In genomic region chr10:76036410-76036940, GRCh38 we compare ENCODE assay signal across 8 cellular contexts.
DNase-seq lines count a peak whose midpoint lies in the region; ATAC-seq, FAIRE-seq and TF ChIP-seq lines count a peak whose summit lies in the region.

No MANE protein-coding gene starts in this region.

- H3K27ac Mint-ChIP-seq in T-helper 17 cell = no peak overlapping the region

- H3K27ac ChIP-seq in DOHH2 (ENCODE audit: low read depth, low read length) (no peak overlapping the region), kidney (ENCODE audit: low read depth in 2 of 2, low read length in 2 of 2) (peak overlapping the region; percentile 61 to 74)

- no peaks in the 10 kb centered on the region for H4K20me1 ChIP-seq in DOHH2 (ENCODE audit: control insufficient read depth, insufficient read depth, low read depth, low read length)

- H3K27me3 ChIP-seq in DOHH2 (ENCODE audit: control insufficient read depth, low read length) = no peaks in the 10 kb centered on the region

- peaks cover 24% of the 10 kb centered on the region for H3K27me3 Mint-ChIP-seq in T-helper 17 cell

- no peaks in the 10 kb centered on the region for H3K79me2 ChIP-seq in DOHH2 (ENCODE audit: control insufficient read depth, low read length)

- H3K9me3 ChIP-seq in DOHH2 (ENCODE audit: control insufficient read depth, insufficient read depth, low read length) = no peaks in the 10 kb centered on the region
- no peaks in the 10 kb centered on the region for H3K9me3 ChIP-seq in T-helper 17 cell (ENCODE audit: control insufficient read depth, low read length, poor library complexity, severe bottlenecking)
- H3K9me3 ChIP-seq in kidney (ENCODE audit: control insufficient read depth in 1 of 2, low read length in 2 of 2) = peaks cover 2 to 8% of the 10 kb centered on the region in 2 donors

- H3K4me3 ChIP-seq in DOHH2 (ENCODE audit: low read length) (no peak overlapping the region), cardiac fibroblast (replicated peaks in 1 of 2; ENCODE audit: low read depth in 2 of 2, low read length in 2 of 2) (no peak overlapping the region), kidney (ENCODE audit: low read length in 2 of 2) (peak overlapping the region; percentile 24 to 43)

- no peaks in the 10 kb centered on the region for H3K36me3 ChIP-seq in DOHH2 (ENCODE audit: control insufficient read depth, low read length)
- H3K36me3 ChIP-seq in kidney (ENCODE audit: control insufficient read depth in 1 of 2, insufficient read depth in 2 of 2, low read length in 2 of 2) = no peaks in the 10 kb centered on the region

- peak; percentile 85 for TF ChIP-seq CTCF in DOHH2 (IDR thresholded peaks at IDR 0.05; ENCODE audit: low read depth, low read length, poor library complexity, severe bottlenecking)
- TF ChIP-seq CTCF in cardiac fibroblast (IDR thresholded peaks at IDR 0.05; ENCODE audit: low read depth, low read length) = peak; percentile 98
- peak; percentile 94 for TF ChIP-seq CTCF in kidney (IDR thresholded peaks at IDR 0.05; ENCODE audit: borderline replicate concordance, extremely low read depth, insufficient read depth)

- intact Hi-C loops in kidney (cut with DNase I) = no loop called here

- no peaks in the 10 kb centered on the region for H3F3A ChIP-seq in DOHH2 (ENCODE audit: control insufficient read depth, insufficient read depth)

- DNase-seq in KG1 (lab: John Stamatoyannopoulos, UW) (peak; percentile 21), T-helper 17 cell (peak in 1 of 3 donors; percentile 29), cardiac fibroblast (ENCODE audit: low read depth in 2 of 2) (peak; percentile 75 to 80), kidney (peak; percentile 88)
- DNase-seq in stimulated activated CD4-positive, alpha-beta T cell treated with anti-CD3 and anti-CD28 coated beads, Interleukin-1b, Interleukin-23, amount 100 ng/mL, for 4 hours (ENCODE audit: low read depth in 2 of 2) = peak; percentile 19 to 23

- H3K4me3 Mint-ChIP-seq in T-helper 17 cell = no peak overlapping the region

- H3K36me3 Mint-ChIP-seq in T-helper 17 cell (ENCODE audit: low read depth) = no peaks in the 10 kb centered on the region

- H3K9ac ChIP-seq in kidney (ENCODE audit: low read length in 2 of 2) = peak overlapping the region in 1 of 2 donors; percentile 29

- H3K9me2 ChIP-seq in DOHH2 (replicated peaks; ENCODE audit: control insufficient read depth, low read length) = no peaks in the 10 kb centered on the region

- FAIRE-seq in kidney (lab: Jason Lieb, UNC) = peak; percentile 35

- no peak overlapping the region for H3K4me2 ChIP-seq in DOHH2 (ENCODE audit: low read length)

- H3K4me1 ChIP-seq in DOHH2 (ENCODE audit: control insufficient read depth, low read length) (no peaks in the 10 kb centered on the region), kidney (ENCODE audit: control insufficient read depth in 1 of 2, insufficient read depth in 1 of 2, low read depth in 1 of 2, low read length in 2 of 2) (peaks cover 20 to 23% of the 10 kb centered on the region in 2 donors)

- ATAC-seq in GM21367 (IDR thresholded peaks at IDR 0.05; ENCODE audit: unreplicated experiment) = peak; percentile 91
- peak; percentile 33 for ATAC-seq in T-helper 17 cell
- no peak for ATAC-seq in HG03039 (IDR thresholded peaks at IDR 0.05; ENCODE audit: unreplicated experiment)

- H3K4me1 Mint-ChIP-seq in T-helper 17 cell = peaks cover 2% of the 10 kb centered on the region

Comparison
In these comparisons a context has a peak if more than half of its experiments do, and no peak if none do; other contexts are left out.
1. H3K4me3 ChIP-seq: peak in kidney (2 of 2); none in DOHH2 (single experiment) and cardiac fibroblast (0 of 2).
2. Peak in every context shown above with its lines, with median percentiles within 50 percentile points of each other: CTCF ChIP-seq.